Comparison of ENCODE assay signal across 1 cellular context in the genomic region with DNA sequence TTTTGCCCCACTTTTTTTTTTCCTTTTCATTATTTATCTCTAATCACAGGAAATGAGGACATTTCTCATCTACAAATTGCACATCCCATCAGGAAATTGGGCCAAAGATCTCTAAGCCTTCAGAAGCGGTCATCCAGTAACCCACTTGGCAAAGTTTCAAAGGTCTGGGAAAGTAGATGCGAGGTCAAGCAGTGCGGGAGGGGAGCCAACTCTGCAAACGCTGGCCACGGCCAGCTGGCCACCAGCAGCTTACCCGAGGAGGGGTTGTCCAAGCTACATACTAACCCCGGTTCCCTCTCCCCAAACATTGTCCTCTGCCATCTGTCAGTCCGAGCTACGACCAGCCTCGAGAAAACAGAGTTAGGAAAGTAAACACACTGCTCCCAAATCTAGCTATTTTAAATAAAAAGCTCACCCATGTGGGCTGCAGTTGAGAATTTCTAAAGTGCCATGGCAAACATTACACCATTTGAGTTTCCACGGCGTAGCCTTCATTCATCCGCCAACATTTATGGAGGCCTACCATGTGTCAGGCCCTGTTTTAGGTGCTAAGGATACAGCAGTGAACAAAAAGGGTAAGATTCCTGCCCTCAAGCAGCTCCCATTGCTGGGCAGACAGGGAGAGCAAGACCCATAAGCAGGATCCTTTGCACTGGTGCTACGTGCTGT.
TF ChIP-seq lines count a peak whose summit lies in the region.

No MANE protein-coding gene starts in this region.

TF ChIP-seq in HepG2, 621 proteins besides CTCF, POLR2A, EP300 and RAD21 (continued from another document and continues in another):
- TF ChIP-seq ZSCAN21 (CRISPR knock-in tag; IDR thresholded peaks at IDR 0.05; ENCODE audit: borderline replicate concordance) (no peak), MYNN (CRISPR knock-in tag; IDR thresholded peaks at IDR 0.05; ENCODE audit: low read depth) (no peak), SOX13 (IDR thresholded peaks at IDR 0.05) (no peak), SOX13 (CRISPR knock-in tag; conservative IDR thresholded peaks at IDR 0.05 in 1 of 2, IDR thresholded peaks at IDR 0.05 in 1 of 2) (peak in 1 of 2 experiments; percentile 39; a peak in 1 of 4 replicates), SNAPC2 (CRISPR knock-in tag; IDR thresholded peaks at IDR 0.05) (no peak), FOXA3 (CRISPR knock-in tag; IDR thresholded peaks at IDR 0.05) (peak; percentile 31; the same call in 1 of the 2 replicates), NR2F6 (IDR thresholded peaks at IDR 0.05) (peak; percentile 79), NR2F6 (CRISPR knock-in tag; IDR thresholded peaks at IDR 0.05) (peak; percentile 85; the same call in 1 of the 2 replicates), ZNF160 (CRISPR knock-in tag; IDR thresholded peaks at IDR 0.05) (no peak), ZSCAN29 (CRISPR knock-in tag; conservative IDR thresholded peaks at IDR 0.05) (peak; percentile 19; the same call in 1 of the 2 replicates), YEATS4 (CRISPR knock-in tag; IDR thresholded peaks at IDR 0.05; ENCODE audit: borderline replicate concordance) (no peak), SAP130 (CRISPR knock-in tag; IDR thresholded peaks at IDR 0.05; ENCODE audit: low read depth) (peak; percentile 26; the same call in 1 of the 2 replicates), TRAFD1 (CRISPR knock-in tag; IDR thresholded peaks at IDR 0.05; ENCODE audit: borderline replicate concordance) (peak; percentile 54; the same call in 1 of the 2 replicates), ELF3 (CRISPR knock-in tag; IDR thresholded peaks at IDR 0.05) (peak; percentile 35; the same call in 1 of the 2 replicates), ZNF224 (CRISPR knock-in tag; IDR thresholded peaks at IDR 0.05) (0 out of 2 replicates have a peak, but pooled peaks have one; percentile 61), ZNF124 (CRISPR knock-in tag; IDR thresholded peaks at IDR 0.05) (no peak), STAG1 (CRISPR knock-in tag; IDR thresholded peaks at IDR 0.05) (no peak), GRHL1 (CRISPR knock-in tag; conservative IDR thresholded peaks at IDR 0.05) (no peak), TP53 (CRISPR knock-in tag; conservative IDR thresholded peaks at IDR 0.05) (no peak), ZNF296 (CRISPR knock-in tag; conservative IDR thresholded peaks at IDR 0.05) (peak; percentile 87; the same call in 1 of the 2 replicates), TCF7 (IDR thresholded peaks at IDR 0.05; ENCODE audit: low read depth) (peak; percentile 33; the same call in 1 of the 2 replicates), JUN (CRISPR knock-in tag; IDR thresholded peaks at IDR 0.05) (no peak), PLRG1 (conservative IDR thresholded peaks at IDR 0.05) (no peak), DPF2 (CRISPR knock-in tag; IDR thresholded peaks at IDR 0.05; ENCODE audit: borderline replicate concordance, low read depth) (no peak), GATAD1 (CRISPR knock-in tag; IDR thresholded peaks at IDR 0.05) (no peak), RXRA (CRISPR knock-in tag; IDR thresholded peaks at IDR 0.05) (peak; percentile 56; the same call in 1 of the 2 replicates), ZNF670 (CRISPR knock-in tag; IDR thresholded peaks at IDR 0.05; ENCODE audit: borderline replicate concordance) (peak; percentile 76; the same call in 1 of the 2 replicates), ONECUT2 (CRISPR knock-in tag; IDR thresholded peaks at IDR 0.05) (no peak), NCOR1 (IDR thresholded peaks at IDR 0.05; ENCODE audit: borderline replicate concordance, low read length) (peak; percentile 62; the same call in 1 of the 2 replicates), ZBTB10 (CRISPR knock-in tag; IDR thresholded peaks at IDR 0.05; ENCODE audit: borderline replicate concordance) (no peak), NFIC (IDR thresholded peaks at IDR 0.05; ENCODE audit: low read length) (peak; percentile 68), ZNF230 (CRISPR knock-in tag; IDR thresholded peaks at IDR 0.05) (no peak; the same call in 1 of the 2 replicates), POGK (CRISPR knock-in tag; conservative IDR thresholded peaks at IDR 0.05) (0 out of 2 replicates have a peak, but pooled peaks have one; percentile 11), PRDM15 (CRISPR knock-in tag; IDR thresholded peaks at IDR 0.05) (no peak), DNMT3B (CRISPR knock-in tag; conservative IDR thresholded peaks at IDR 0.05) (no peak), TRIM22 (IDR thresholded peaks at IDR 0.05) (no peak), ZNF782 (CRISPR knock-in tag; IDR thresholded peaks at IDR 0.05; ENCODE audit: borderline replicate concordance) (no peak)
- TF ChIP-seq, protein P1, sequence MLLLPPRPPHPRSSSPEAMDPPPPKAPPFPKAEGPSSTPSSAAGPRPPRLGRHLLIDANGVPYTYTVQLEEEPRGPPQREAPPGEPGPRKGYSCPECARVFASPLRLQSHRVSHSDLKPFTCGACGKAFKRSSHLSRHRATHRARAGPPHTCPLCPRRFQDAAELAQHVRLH (CRISPR knock-in tag; IDR thresholded peaks at IDR 0.05; ENCODE audit: borderline replicate concordance, low read depth): 0 out of 2 replicates have a peak, but pooled peaks have one; percentile 23
- TF ChIP-seq, protein P2, sequence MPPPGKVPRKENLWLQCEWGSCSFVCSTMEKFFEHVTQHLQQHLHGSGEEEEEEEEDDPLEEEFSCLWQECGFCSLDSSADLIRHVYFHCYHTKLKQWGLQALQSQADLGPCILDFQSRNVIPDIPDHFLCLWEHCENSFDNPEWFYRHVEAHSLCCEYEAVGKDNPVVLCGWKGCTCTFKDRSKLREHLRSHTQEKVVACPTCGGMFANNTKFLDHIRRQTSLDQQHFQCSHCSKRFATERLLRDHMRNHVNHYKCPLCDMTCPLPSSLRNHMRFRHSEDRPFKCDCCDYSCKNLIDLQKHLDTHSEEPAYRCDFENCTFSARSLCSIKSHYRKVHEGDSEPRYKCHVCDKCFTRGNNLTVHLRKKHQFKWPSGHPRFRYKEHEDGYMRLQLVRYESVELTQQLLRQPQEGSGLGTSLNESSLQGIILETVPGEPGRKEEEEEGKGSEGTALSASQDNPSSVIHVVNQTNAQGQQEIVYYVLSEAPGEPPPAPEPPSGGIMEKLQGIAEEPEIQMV (CRISPR knock-in tag; IDR thresholded peaks at IDR 0.05; ENCODE audit: low read depth): no peak
- TF ChIP-seq, protein P3, sequence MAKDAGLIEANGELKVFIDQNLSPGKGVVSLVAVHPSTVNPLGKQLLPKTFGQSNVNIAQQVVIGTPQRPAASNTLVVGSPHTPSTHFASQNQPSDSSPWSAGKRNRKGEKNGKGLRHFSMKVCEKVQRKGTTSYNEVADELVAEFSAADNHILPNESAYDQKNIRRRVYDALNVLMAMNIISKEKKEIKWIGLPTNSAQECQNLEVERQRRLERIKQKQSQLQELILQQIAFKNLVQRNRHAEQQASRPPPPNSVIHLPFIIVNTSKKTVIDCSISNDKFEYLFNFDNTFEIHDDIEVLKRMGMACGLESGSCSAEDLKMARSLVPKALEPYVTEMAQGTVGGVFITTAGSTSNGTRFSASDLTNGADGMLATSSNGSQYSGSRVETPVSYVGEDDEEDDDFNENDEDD (CRISPR knock-in tag; IDR thresholded peaks at IDR 0.05; ENCODE audit: borderline replicate concordance): no peak
